ENCODE assay signal across 1 cellular context in genomic region chr15:34654625-34655024, GRCh38.
TF ChIP-seq lines count a peak whose summit lies in the region.

No MANE protein-coding gene starts in this region.

TF ChIP-seq in K562, 482 proteins besides CTCF, POLR2A, EP300 and RAD21 (continued from another document):
- TF ChIP-seq ZNF395 (CRISPR knock-in tag; IDR thresholded peaks at IDR 0.05) (peak; percentile 52; the same call in 1 of the 2 replicates), PTBP1 (IDR thresholded peaks at IDR 0.05; ENCODE audit: low read depth, low read length) (no peak), ZNF785 (CRISPR knock-in tag; IDR thresholded peaks at IDR 0.05) (no peak), MYNN (IDR thresholded peaks at IDR 0.05) (no peak), MYNN (CRISPR knock-in tag; IDR thresholded peaks at IDR 0.05) (no peak), ATF4 (CRISPR knock-in tag; IDR thresholded peaks at IDR 0.05) (no peak), NR2F6 (CRISPR knock-in tag; IDR thresholded peaks at IDR 0.05) (no peak), GTF2A2 (tag; IDR thresholded peaks at IDR 0.05) (no peak), MBD2 (IDR thresholded peaks at IDR 0.05; ENCODE audit: borderline replicate concordance, low read depth) (no peak), SREBF1 (IDR thresholded peaks at IDR 0.05; ENCODE audit: borderline replicate concordance, low read depth, low read length) (no peak), ETV6 (IDR thresholded peaks at IDR 0.05; ENCODE audit: borderline replicate concordance in 1 of 2, low read depth in 2 of 2, low read length in 1 of 2) (no peak), ETV6 (CRISPR knock-in tag; IDR thresholded peaks at IDR 0.05; ENCODE audit: borderline replicate concordance) (no peak), DLX4 (CRISPR knock-in tag; IDR thresholded peaks at IDR 0.05) (no peak), NFATC3 (IDR thresholded peaks at IDR 0.05) (no peak), BRD4 (IDR thresholded peaks at IDR 0.05) (no peak)
